1 cellular context compared by ENCODE assay signal in genomic region chrX:19122641-19123009, GRCh38.
TF ChIP-seq lines count a peak whose summit lies in the region.

No MANE protein-coding gene starts in this region.

TF ChIP-seq in H1, 55 proteins besides CTCF, POLR2A, EP300 and RAD21 (continued from another document):
- TF ChIP-seq EGR1 (IDR thresholded peaks at IDR 0.05; ENCODE audit: borderline replicate concordance, low read depth, low read length) (no peak), BRCA1 (IDR thresholded peaks at IDR 0.05; ENCODE audit: low read depth, low read length) (no peak), POU5F1 (IDR thresholded peaks at IDR 0.05; ENCODE audit: low read depth, low read length) (no peak), E2F6 (IDR thresholded peaks at IDR 0.05) (no peak), RFX5 (IDR thresholded peaks at IDR 0.05; ENCODE audit: borderline replicate concordance, low read depth, low read length) (no peak), MAFK (IDR thresholded peaks at IDR 0.05; ENCODE audit: low read depth, low read length) (no peak), MAX (IDR thresholded peaks at IDR 0.05) (no peak)
